Comparison of ENCODE assay signal across 23 cellular contexts in the genomic region with DNA sequence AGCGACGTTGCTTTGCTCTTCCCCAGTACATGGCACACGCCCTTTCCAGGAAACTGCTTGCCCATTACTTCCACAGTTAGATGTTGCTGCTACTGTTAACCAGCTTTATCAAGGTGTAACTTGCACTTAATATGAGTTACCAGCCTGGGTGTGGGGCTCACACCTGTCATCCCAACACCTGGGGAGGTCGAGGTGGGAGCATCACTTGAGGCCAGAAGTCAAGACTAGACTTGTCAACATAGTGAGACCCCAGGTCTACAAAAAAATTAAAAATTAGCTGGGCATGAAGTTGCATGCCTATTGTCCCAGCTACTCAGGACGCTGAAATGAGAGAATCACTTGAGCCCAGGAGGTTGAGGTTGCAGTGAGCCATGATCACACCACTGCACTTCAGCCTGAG.
"Had no signal": no experiment of that assay in that cellular context is flagged by ENCODE, and none has a peak within 500 bp of the region (broad histone marks: within the 10 kb centered on the region; RNA-seq: fewer than 3 reads in every experiment).

No MANE protein-coding gene starts in this region.

- H3K27ac ChIP-seq: adrenal gland, body of pancreas, epithelial cell of prostate, gastrocnemius medialis, left ventricle myocardium inferior, pancreas, psoas muscle, stomach, thyroid gland, upper lobe of left lung had no signal

- H3K36me3 ChIP-seq: adrenal gland, gastrocnemius medialis, left ventricle myocardium inferior, pancreas, stomach, thyroid gland, upper lobe of left lung had no signal

- H3K9me3 Mint-ChIP-seq: activated B cell treated with CpG ODN at 0.5 μM for 24 hours; activated naive CD4-positive, alpha-beta T cell treated with anti-CD3 and anti-CD28 coated beads for 36 hours; activated naive CD8-positive, alpha-beta T cell treated with anti-CD3 and anti-CD28 coated beads for 36 hours; activated T-cell treated with anti-CD3 and anti-CD28 coated beads, Interleukin-2, amount 50 U/mL, for 72 hours; naive thymus-derived CD4-positive, alpha-beta T cell; stimulated activated naive B cell treated with anti-CD40 and anti-IgM and Interleukin-4, amounts not matched to agents 10 μg/mL and 1 μg/mL and 100 μg/mL, for 72 hours had no signal

- H3K4me1 ChIP-seq: body of pancreas, gastrocnemius medialis, pancreas, psoas muscle had no signal

- H3K4me3 Mint-ChIP-seq: activated B cell treated with CpG ODN at 0.5 μM for 24 hours; activated naive CD4-positive, alpha-beta T cell treated with anti-CD3 and anti-CD28 coated beads for 36 hours; activated naive CD8-positive, alpha-beta T cell treated with anti-CD3 and anti-CD28 coated beads for 36 hours; activated T-cell treated with anti-CD3 and anti-CD28 coated beads, Interleukin-2, amount 50 U/mL, for 72 hours; naive thymus-derived CD4-positive, alpha-beta T cell; stimulated activated naive B cell treated with anti-CD40 and anti-IgM and Interleukin-4, amounts not matched to agents 10 μg/mL and 1 μg/mL and 100 μg/mL, for 72 hours had no signal

- H3K4me1 Mint-ChIP-seq: activated naive CD8-positive, alpha-beta T cell treated with anti-CD3 and anti-CD28 coated beads for 36 hours had no signal

- DNase-seq: activated B cell treated with CpG ODN at 0.5 μM for 24 hours; activated CD4-positive, alpha-beta T cell treated with anti-CD3 and anti-CD28 coated beads, Interleukin-2, amount 50 U/mL, for 4 hours; activated naive CD4-positive, alpha-beta T cell treated with anti-CD3 and anti-CD28 coated beads for 36 hours; activated naive CD8-positive, alpha-beta T cell treated with anti-CD3 and anti-CD28 coated beads for 36 hours; activated T-cell treated with anti-CD3 and anti-CD28 coated beads for 4 hours; activated T-cell treated with anti-CD3 and anti-CD28 coated beads, Interleukin-2, amount 50 U/mL, for 72 hours; adrenal gland; aorta; body of pancreas; effector CD8-positive, alpha-beta T cell; gastrocnemius medialis; glutamatergic neuron; left ventricle myocardium inferior; naive thymus-derived CD4-positive, alpha-beta T cell; pancreas; psoas muscle; stimulated activated CD4-positive, alpha-beta T cell treated with anti-CD3 and anti-CD28 coated beads, Interleukin-15, amount 100 ng/mL, for 24 hours; stimulated activated CD4-positive, alpha-beta T cell treated with anti-CD3 and anti-CD28 coated beads, Interleukin-2, amount 100 ng/mL, for 24 hours; stimulated activated naive B cell treated with anti-CD40 and anti-IgM and Interleukin-4, amounts not matched to agents 10 μg/mL and 1 μg/mL and 100 μg/mL, for 72 hours; stomach; thyroid gland; upper lobe of left lung had no signal

- H3K27me3 Mint-ChIP-seq: activated B cell treated with CpG ODN at 0.5 μM for 24 hours; activated naive CD8-positive, alpha-beta T cell treated with anti-CD3 and anti-CD28 coated beads for 36 hours had no signal

- H3K27me3 ChIP-seq: adrenal gland, thyroid gland, upper lobe of left lung had no signal

- H3K27ac Mint-ChIP-seq: activated B cell treated with CpG ODN at 0.5 μM for 24 hours; activated naive CD4-positive, alpha-beta T cell treated with anti-CD3 and anti-CD28 coated beads for 36 hours; activated naive CD8-positive, alpha-beta T cell treated with anti-CD3 and anti-CD28 coated beads for 36 hours; activated T-cell treated with anti-CD3 and anti-CD28 coated beads, Interleukin-2, amount 50 U/mL, for 72 hours; naive thymus-derived CD4-positive, alpha-beta T cell; stimulated activated naive B cell treated with anti-CD40 and anti-IgM and Interleukin-4, amounts not matched to agents 10 μg/mL and 1 μg/mL and 100 μg/mL, for 72 hours had no signal

- H3K4me3 ChIP-seq: adrenal gland, body of pancreas, gastrocnemius medialis, left ventricle myocardium inferior, pancreas, psoas muscle, stomach, thyroid gland, upper lobe of left lung had no signal

- H3K9me3 ChIP-seq: adrenal gland, body of pancreas, gastrocnemius medialis, pancreas, psoas muscle, thyroid gland, upper lobe of left lung had no signal

- ATAC-seq: activated T-cell treated with anti-CD3 and anti-CD28 coated beads, Interleukin-2, amount 50 U/mL, for 72 hours; body of pancreas; gastrocnemius medialis; naive thymus-derived CD4-positive, alpha-beta T cell; pancreas; psoas muscle; stimulated activated naive B cell treated with anti-CD40 and anti-IgM and Interleukin-4, amounts not matched to agents 10 μg/mL and 1 μg/mL and 100 μg/mL, for 72 hours had no signal

- H3K36me3 Mint-ChIP-seq: activated naive CD8-positive, alpha-beta T cell treated with anti-CD3 and anti-CD28 coated beads for 36 hours; naive thymus-derived CD4-positive, alpha-beta T cell; stimulated activated naive B cell treated with anti-CD40 and anti-IgM and Interleukin-4, amounts not matched to agents 10 μg/mL and 1 μg/mL and 100 μg/mL, for 72 hours had no signal
